ENCODE assay signal across 22 cellular contexts in the genomic region with DNA sequence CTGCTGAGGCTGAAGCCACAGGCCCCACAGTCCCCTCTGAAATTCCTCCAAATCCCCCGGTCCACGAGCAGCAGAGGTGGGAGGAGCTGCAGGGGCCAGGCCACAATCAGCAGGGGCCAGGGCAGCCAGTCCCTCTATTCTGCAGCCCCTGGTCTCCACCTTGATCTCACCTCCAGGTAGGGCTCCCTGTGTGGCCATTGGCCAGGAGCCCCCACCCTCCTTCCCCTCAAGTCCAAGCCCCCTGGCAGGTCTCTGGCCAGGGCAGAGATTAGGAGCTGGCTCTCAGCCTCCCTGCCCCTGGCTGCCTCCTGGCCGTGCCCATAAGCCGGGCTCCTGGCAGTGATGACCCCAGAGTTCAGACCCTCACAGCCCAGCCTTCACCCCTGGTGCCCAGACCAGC. TPM values are rescaled to one million over a fixed set of nuclear protein-coding genes. Genes with fewer than 3 reads are reported as not detected.
DNase-seq lines count a peak whose midpoint lies in the region; ATAC-seq, FAIRE-seq and TF ChIP-seq lines count a peak whose summit lies in the region.
"Had no signal": no experiment of that assay in that cellular context is flagged by ENCODE, and none has a peak within 500 bp of the region (broad histone marks: within the 10 kb centered on the region; RNA-seq: fewer than 3 reads in every experiment).

No MANE protein-coding gene starts in this region.

- FAIRE-seq in kidney (lab: Jason Lieb, UNC): no peak
- FAIRE-seq: GM12891, H1 had no signal

- peaks cover 10% of the 10 kb centered on the region for H3K79me1 ChIP-seq in neuronal stem cell (ENCODE audit: low read depth, low read length)

- H3K4me2 ChIP-seq in neuronal stem cell (ENCODE audit: insufficient read depth, low read length, poor library complexity, severe bottlenecking) (no peak overlapping the region), PC-3 (ENCODE audit: low read length) (no peak overlapping the region)

- in situ Hi-C loops in GM13977 (cut with MboI; ENCODE audit: low pct_unique_long_range_greater_than_20kb, low sequenced_read_pairs, unreplicated experiment): no loop called here

- H2BK15ac ChIP-seq in neuronal stem cell (ENCODE audit: low read length): no peak overlapping the region

- POLR2A ChIA-PET in PC-3 (lab: Charles Lee; ENCODE audit: unreplicated experiment): no interaction called here

- no peaks in the 10 kb centered on the region for H3K9me2 ChIP-seq in PC-3 (replicated peaks; ENCODE audit: low read length)

- peaks cover 0 to 22% (median 14%) of the 10 kb centered on the region in 3 experiments for H3K27me3 ChIP-seq in neuronal stem cell (ENCODE audit: control insufficient read depth in 3 of 3, insufficient read depth in 3 of 3, low read depth in 1 of 3, low read length in 3 of 3)
- peaks cover 27% of the 10 kb centered on the region for H3K27me3 ChIP-seq in PC-3 (ENCODE audit: low read length)

- no peak overlapping the region for H3K14ac ChIP-seq in neuronal stem cell (ENCODE audit: low read length)

- H3K9ac ChIP-seq in kidney (ENCODE audit: low read length in 2 of 2) (no peak overlapping the region), neuronal stem cell (ENCODE audit: low read depth, low read length, poor library complexity) (no peak overlapping the region), PC-3 (ENCODE audit: low read length) (no peak overlapping the region)
- H3K9ac ChIP-seq: GM23248 had no signal

- H4K20me1 ChIP-seq in PC-3 (ENCODE audit: low read length): 0 out of 2 replicates have a peak, but pooled peaks cover 6% of the 10 kb centered on the region

- no TSS peak for BruUV-seq in PC-3 (replicated peaks; lab: Mats Ljungman, UMichigan)

- H2AK5ac ChIP-seq in neuronal stem cell (ENCODE audit: low read depth, low read length): peak overlapping the region; percentile 72

- CTCF ChIA-PET in PC-3 (lab: Charles Lee): interaction anchor here (0.7 to 0.8 kb wide), 2 partner anchors 34 to 87 kb away, joined by 3 read pairs; no protein-coding TSS in a partner anchor

- intact Hi-C loops in kidney (cut with DNase I) (no loop called here), PC-3 (cut with micrococcal nuclease) (loop anchor here (5.0 kb wide), 1 partner anchor 51 kb away; no protein-coding TSS in a partner anchor)

- H2BK120ac ChIP-seq in neuronal stem cell (ENCODE audit: low read depth, low read length): no peak overlapping the region

- H3K36me3 ChIP-seq in kidney (ENCODE audit: control insufficient read depth in 1 of 2, insufficient read depth in 2 of 2, low read length in 2 of 2) (no peaks in the 10 kb centered on the region), neuronal stem cell (replicated peaks in 1 of 2; ENCODE audit: control insufficient read depth in 2 of 2, insufficient read depth in 2 of 2, low read length in 2 of 2) (peaks cover 0 to 24% of the 10 kb centered on the region in 2 donors), PC-3 (ENCODE audit: low read depth, low read length) (no peaks in the 10 kb centered on the region)

- H3K4me1 ChIP-seq in kidney (ENCODE audit: control insufficient read depth in 1 of 2, insufficient read depth in 1 of 2, low read depth in 1 of 2, low read length in 2 of 2) (peaks cover 0 to 5% of the 10 kb centered on the region in 2 donors), neuronal stem cell (ENCODE audit: control insufficient read depth in 2 of 2, insufficient read depth in 1 of 2, low read depth in 1 of 2, low read length in 2 of 2) (peaks cover 23 to 30% of the 10 kb centered on the region in 2 donors), PC-3 (ENCODE audit: insufficient read depth, low read length) (no peaks in the 10 kb centered on the region; the same call in 1 of the 2 replicates)

- H3K27ac Mint-ChIP-seq in T-helper 17 cell: peak overlapping the region; percentile 60
- H3K27ac Mint-ChIP-seq: HFFc6 had no signal

- ATAC-seq in T-helper 17 cell (no peak), GM21390 (IDR thresholded peaks at IDR 0.05; ENCODE audit: unreplicated experiment) (no peak), PC-3 (no peak)

- H3K79me2 ChIP-seq in PC-3 (ENCODE audit: low read length): no peaks in the 10 kb centered on the region

- H3K27me3 Mint-ChIP-seq in T-helper 17 cell: peaks cover 44% of the 10 kb centered on the region

- H3K4me3 Mint-ChIP-seq in T-helper 17 cell: no peak overlapping the region
- H3K4me3 Mint-ChIP-seq: HFFc6 had no signal

- H2AFZ ChIP-seq in neuronal stem cell (ENCODE audit: low read length) (no peak overlapping the region), PC-3 (ENCODE audit: low read length) (no peak overlapping the region)
- H2AFZ ChIP-seq: GM23248 had no signal

- WGBS in neuronal stem cell (ENCODE audit: extremely low coverage in 2 of 2, insufficient read length in 2 of 2, insufficient replicate concordance in 1 of 2), 2 donors: no CpG with 5 or more reads among the region's 4 CpGs

- TF ChIP-seq CTCF in kidney (IDR thresholded peaks at IDR 0.05; ENCODE audit: borderline replicate concordance, extremely low read depth, insufficient read depth) (no peak), GM13977 (IDR thresholded peaks at IDR 0.05; ENCODE audit: extremely low read depth, insufficient read depth, missing control alignments) (no peak), PC-3 (conservative IDR thresholded peaks at IDR 0.05; ENCODE audit: low read depth, low read length) (no peak)

- no peak overlapping the region for H3K18ac ChIP-seq in neuronal stem cell (ENCODE audit: low read length)

- H3K4ac ChIP-seq in neuronal stem cell (ENCODE audit: low read length): no peak overlapping the region

- H3K9me3 ChIP-seq in T-helper 17 cell (ENCODE audit: control insufficient read depth, low read length, poor library complexity, severe bottlenecking): no peaks in the 10 kb centered on the region
- no peaks in the 10 kb centered on the region for H3K9me3 ChIP-seq in kidney (ENCODE audit: control insufficient read depth in 1 of 2, low read length in 2 of 2)
- H3K9me3 ChIP-seq in neuronal stem cell (replicated peaks in 1 of 2; ENCODE audit: control insufficient read depth in 2 of 2, insufficient read depth in 1 of 2, low read depth in 1 of 2, low read length in 2 of 2): peaks cover 0 to 2% of the 10 kb centered on the region in 2 donors
- no peaks in the 10 kb centered on the region for H3K9me3 ChIP-seq in PC-3 (ENCODE audit: low read length)

- H2BK12ac ChIP-seq in neuronal stem cell (ENCODE audit: low read length): peak overlapping the region; percentile 51

- H3K27ac ChIP-seq in kidney (ENCODE audit: low read depth in 2 of 2, low read length in 2 of 2) (no peak overlapping the region), neuronal stem cell (replicated peaks; ENCODE audit: low read length) (no peak overlapping the region), PC-3 (ENCODE audit: low read length) (no peak overlapping the region)
- H3K27ac ChIP-seq: GM23248 had no signal

- H3K4me3 ChIP-seq in kidney (ENCODE audit: low read length in 2 of 2) (no peak overlapping the region), neuronal stem cell (ENCODE audit: low read length in 2 of 2) (no peak overlapping the region), PC-3 (ENCODE audit: low read length) (no peak overlapping the region)
- H3K4me3 ChIP-seq: GM23248 had no signal

- peaks cover 9% of the 10 kb centered on the region for H3K4me1 Mint-ChIP-seq in T-helper 17 cell

- peaks cover 3% of the 10 kb centered on the region for H3K36me3 Mint-ChIP-seq in T-helper 17 cell (ENCODE audit: low read depth)
- H3K36me3 Mint-ChIP-seq: CD4-positive, alpha-beta memory T cell had no signal

- H2BK5ac ChIP-seq in neuronal stem cell (ENCODE audit: low read length): peak overlapping the region; percentile 45

- H3K23ac ChIP-seq in neuronal stem cell (ENCODE audit: low read depth, low read length, poor library complexity): no peak overlapping the region

- no peaks in the 10 kb centered on the region for H3F3A ChIP-seq in PC-3 (ENCODE audit: low read length, unreplicated experiment)

- no peak for DNase-seq in T-helper 17 cell
- DNase-seq in kidney: peak; percentile 59
- DNase-seq in neuronal stem cell (ENCODE audit: low spot score): no peak
- DNase-seq in GM13977 (ENCODE audit: low spot score): no peak
- no peak for DNase-seq in PC-3
- DNase-seq: C1 segment of cervical spinal cord; Calu3; CD4-positive, alpha-beta memory T cell; COR-L47; DMS53; DMS79 treated with DMSO at 0.1 percent for 48 hours; GF-D8; GM23248; H7; HCEC 1CT; HFFc6 had no signal

- H4K8ac ChIP-seq in neuronal stem cell (ENCODE audit: low read depth, low read length): no peak overlapping the region

- no peak overlapping the region for H4K91ac ChIP-seq in neuronal stem cell (ENCODE audit: low read depth, low read length, poor library complexity)

RNA-seq across cellular contexts. Expression of a gene that starts 34.7 kb away (rescaled TPM):
- total RNA-seq in T-helper 17 cell (10 to 100 TPM; 30.0 to 41.4 TPM), kidney (43.1 TPM), PC-3 (2014; rRNA removed) (30.0 and 34.0 TPM in 2 replicates)
- 21.9 TPM for polyA plus RNA-seq in kidney (ENCODE audit: insufficient read depth, low read depth, low replicate concordance)
- 33.5 TPM for polyA plus RNA-seq in neuronal stem cell (2013, experiment 1 of 2)
- polyA plus RNA-seq in neuronal stem cell (2013, experiment 2 of 2): 33.7 TPM

RNA-seq across cellular contexts. Expression of a gene that starts 54.5 kb away (rescaled TPM):
- total RNA-seq in T-helper 17 cell: not detected
- 4.0 TPM for total RNA-seq in kidney
- 0.30 TPM for polyA plus RNA-seq in kidney (ENCODE audit: insufficient read depth, low read depth, low replicate concordance)
- polyA plus RNA-seq in neuronal stem cell (2013, experiment 1 of 2): 0.03 TPM
- polyA plus RNA-seq in neuronal stem cell (2013, experiment 2 of 2): 0.06 TPM
- not detected in 2 replicates for total RNA-seq in PC-3 (2014; rRNA removed)
- total RNA-seq: A172; A673; CD4-positive, alpha-beta memory T cell; GM23248; H7; HFFc6 had no signal
- polyA plus RNA-seq: BJ; CD4-positive, alpha-beta memory T cell; GM23248 had no signal
